ENCODE assay signal across 1 cellular context in genomic region chr7:106659369-106659962, GRCh38.
TF ChIP-seq lines count a peak whose summit lies in the region.

No MANE protein-coding gene starts in this region.

TF ChIP-seq in IMR-90, 13 proteins besides CTCF, POLR2A, EP300 and RAD21 (continued from another document):
- no peak for TF ChIP-seq MXI1 (IDR thresholded peaks at IDR 0.05; ENCODE audit: borderline replicate concordance, low read depth, low read length)
- TF ChIP-seq FOS (IDR thresholded peaks at IDR 0.05; ENCODE audit: low read depth, low read length), result no peak
